17 cellular contexts compared by ENCODE assay signal in genomic region chr7:107694395-107694794, GRCh38. TPM values are rescaled to one million over a fixed set of nuclear protein-coding genes. Genes with fewer than 3 reads are reported as not detected.
DNase-seq lines count a peak whose midpoint lies in the region; ATAC-seq, FAIRE-seq and TF ChIP-seq lines count a peak whose summit lies in the region.
"Had no signal": no experiment of that assay in that cellular context is flagged by ENCODE, and none has a peak within 500 bp of the region (broad histone marks: within the 10 kb centered on the region; RNA-seq: fewer than 3 reads in every experiment).

No MANE protein-coding gene starts in this region.

- H3K4me3 ChIP-seq in right atrium auricular region, result no peak overlapping the region
- no peak overlapping the region for H3K4me3 ChIP-seq in kidney (ENCODE audit: low read length in 2 of 2)
- H3K4me3 ChIP-seq: A549 had no signal

- no peaks in the 10 kb centered on the region for H3K27me3 ChIP-seq in right atrium auricular region

- TF ChIP-seq CTCF in right atrium auricular region (IDR thresholded peaks at IDR 0.05) (no peak), brain (conservative IDR thresholded peaks at IDR 0.05) (no peak), kidney (IDR thresholded peaks at IDR 0.05; ENCODE audit: borderline replicate concordance, extremely low read depth, insufficient read depth) (no peak)

- no peaks in the 10 kb centered on the region for H3K36me3 Mint-ChIP-seq in brain

- ATAC-seq in Right ventricle myocardium inferior (peak; percentile 65), left ventricle myocardium superior (peak; percentile 66), GM21723 (IDR thresholded peaks at IDR 0.05; ENCODE audit: unreplicated experiment) (no peak)
- ATAC-seq: A549; activated T-cell treated with anti-CD3 and anti-CD28 coated beads, Interleukin-2, amount 50 U/mL, for 72 hours; HCT116 had no signal

- no peak for FAIRE-seq in kidney (lab: Jason Lieb, UNC)
- FAIRE-seq: A549 had no signal

- no peak overlapping the region for H3K9ac ChIP-seq in kidney (ENCODE audit: low read length in 2 of 2)

- peak overlapping the region in 4 of 5 experiments; percentile 11 to 87 (median 66) for H3K27ac Mint-ChIP-seq in brain
- H3K27ac Mint-ChIP-seq: activated T-cell treated with anti-CD3 and anti-CD28 coated beads, Interleukin-2, amount 50 U/mL, for 72 hours; T-helper 2 cell treated with Interferon-gamma antibody and Interleukin-4, amounts not matched to agents 5 μg/mL and 100 μg/mL, for 36 hours had no signal

- intact Hi-C loops in Right ventricle myocardium inferior (cut with DNase I), result no loop called here
- intact Hi-C loops in left ventricle myocardium superior (cut with micrococcal nuclease), result no loop called here
- intact Hi-C loops in kidney (cut with DNase I), result no loop called here

- H3K27ac ChIP-seq in right atrium auricular region (no peak overlapping the region), kidney (ENCODE audit: low read depth in 2 of 2, low read length in 2 of 2) (no peak overlapping the region)
- H3K27ac ChIP-seq: A549, neutrophil had no signal

- no peaks in the 10 kb centered on the region for H3K36me3 ChIP-seq in right atrium auricular region
- no peaks in the 10 kb centered on the region for H3K36me3 ChIP-seq in kidney (ENCODE audit: control insufficient read depth in 1 of 2, insufficient read depth in 2 of 2, low read length in 2 of 2)
- H3K36me3 ChIP-seq: neutrophil had no signal

- H3K4me3 Mint-ChIP-seq in brain, result peak overlapping the region in 2 of 5 experiments; percentile 24 to 57
- H3K4me3 Mint-ChIP-seq: activated T-cell treated with anti-CD3 and anti-CD28 coated beads, Interleukin-2, amount 50 U/mL, for 72 hours; T-helper 2 cell treated with Interferon-gamma antibody and Interleukin-4, amounts not matched to agents 5 μg/mL and 100 μg/mL, for 36 hours had no signal

- DNase-seq in Right ventricle myocardium inferior (ENCODE audit: missing footprints), result no peak
- no peak for DNase-seq in right atrium auricular region (ENCODE audit: low spot score)
- DNase-seq in left ventricle myocardium superior, result no peak
- DNase-seq in kidney, result no peak
- no peak for DNase-seq in epidermal melanocyte (ENCODE audit: insufficient read length, low spot score)
- no peak for DNase-seq in SKM-1 treated with dmso at 0.1 percent for 144 hours (lab: John Stamatoyannopoulos, UW; ENCODE audit: unreplicated experiment)
- DNase-seq: activated CD4-positive, alpha-beta T cell treated with anti-CD3 and anti-CD28 coated beads, Interleukin-2, amount 50 U/mL, for 1 hour; activated T-cell treated with anti-CD3 and anti-CD28 coated beads, Interleukin-2, amount 50 U/mL, for 72 hours; effector CD8-positive, alpha-beta T cell; glutamatergic neuron; NCI-H446 treated with DMSO at 0.1 percent for 48 hours had no signal

- H3K9me3 ChIP-seq in right atrium auricular region (no peaks in the 10 kb centered on the region), kidney (ENCODE audit: control insufficient read depth in 1 of 2, low read length in 2 of 2) (no peaks in the 10 kb centered on the region)
- H3K9me3 ChIP-seq: A549, neutrophil had no signal

- peaks cover 4% of the 10 kb centered on the region for H3K27me3 Mint-ChIP-seq in brain

- H3K4me1 Mint-ChIP-seq in brain, result peaks cover 49% of the 10 kb centered on the region

- peaks cover 0 to 9% of the 10 kb centered on the region in 2 donors for H3K4me1 ChIP-seq in right atrium auricular region
- H3K4me1 ChIP-seq in kidney (ENCODE audit: control insufficient read depth in 1 of 2, insufficient read depth in 1 of 2, low read depth in 1 of 2, low read length in 2 of 2), result no peaks in the 10 kb centered on the region
- H3K4me1 ChIP-seq: A549 had no signal

- H3K9me3 Mint-ChIP-seq in brain, result no peaks in the 10 kb centered on the region
- H3K9me3 Mint-ChIP-seq: activated T-cell treated with anti-CD3 and anti-CD28 coated beads, Interleukin-2, amount 50 U/mL, for 72 hours; T-helper 2 cell treated with Interferon-gamma antibody and Interleukin-4, amounts not matched to agents 5 μg/mL and 100 μg/mL, for 36 hours had no signal

RNA-seq across cellular contexts. Expression of gene SLC26A4, which starts 33.8 kb away (rescaled TPM):
- total RNA-seq in Right ventricle myocardium inferior (0.27 TPM), right atrium auricular region (under 1 TPM; 0.30 to 0.51 TPM), left ventricle myocardium superior (0.40 TPM), kidney (2.5 TPM)
- polyA plus RNA-seq in brain (ENCODE audit: insufficient read depth, low read depth, low replicate concordance) (not detected), kidney (ENCODE audit: insufficient read depth, low read depth, low replicate concordance) (7.3 TPM)

RNA-seq across cellular contexts. Expression of gene CBLL1, which starts 49.5 kb away (rescaled TPM):
- total RNA-seq in Right ventricle myocardium inferior (20.5 TPM), right atrium auricular region (10 to 100 TPM; 19.3 to 31.9 TPM), left ventricle myocardium superior (24.8 TPM), kidney (22.4 TPM)
- polyA plus RNA-seq in brain (ENCODE audit: insufficient read depth, low read depth, low replicate concordance) (22.7 TPM), kidney (ENCODE audit: insufficient read depth, low read depth, low replicate concordance) (5.6 TPM)
